ENCODE assay signal across 14 cellular contexts in genomic region chr1:23506376-23507107, GRCh38. TPM values are rescaled to one million over a fixed set of nuclear protein-coding genes. Genes with fewer than 3 reads are reported as not detected.
"Had no signal": no experiment of that assay in that cellular context is flagged by ENCODE, and none has a peak within 500 bp of the region (broad histone marks: within the 10 kb centered on the region; RNA-seq: fewer than 3 reads in every experiment).

No MANE protein-coding gene starts in this region.

- ATAC-seq: body of pancreas, heart right ventricle had no signal

- DNase-seq: activated CD4-positive, alpha-beta T cell treated with anti-CD3 and anti-CD28 coated beads for 4 hours; activated naive CD4-positive, alpha-beta T cell; body of pancreas; central memory CD4-positive, alpha-beta T cell; dorsolateral prefrontal cortex; heart right ventricle; immature natural killer cell; kidney glomerular epithelial cell; left ventricle myocardium inferior; stimulated activated naive CD4-positive, alpha-beta T cell; SW 1271; thyroid gland had no signal

- H3K27ac ChIP-seq: body of pancreas, dorsolateral prefrontal cortex, heart right ventricle, left ventricle myocardium inferior, thyroid gland had no signal

- H3K27ac Mint-ChIP-seq: memory B cell, progenitor cell of endocrine pancreas had no signal

- H3K4me1 Mint-ChIP-seq: immature natural killer cell had no signal

- H3K36me3 Mint-ChIP-seq: immature natural killer cell had no signal

- H3K27me3 Mint-ChIP-seq: memory B cell, progenitor cell of endocrine pancreas had no signal

- H3K9me3 ChIP-seq: body of pancreas, heart right ventricle, left ventricle myocardium inferior, thyroid gland had no signal

- H3K4me3 ChIP-seq: body of pancreas, dorsolateral prefrontal cortex, heart right ventricle, left ventricle myocardium inferior, thyroid gland had no signal

- H3K4me1 ChIP-seq: body of pancreas, heart right ventricle, left ventricle myocardium inferior had no signal

- H3K27me3 ChIP-seq: body of pancreas, heart right ventricle, thyroid gland had no signal

- H3K4me3 Mint-ChIP-seq: immature natural killer cell, memory B cell had no signal

- H3K9me3 Mint-ChIP-seq: immature natural killer cell, memory B cell had no signal

- H3K36me3 ChIP-seq: left ventricle myocardium inferior, thyroid gland had no signal

RNA-seq across cellular contexts. Expression of gene ASAP3, which starts 22.6 kb away (rescaled TPM):
- polyA plus RNA-seq: immature natural killer cell had no signal
